Comparison of ENCODE assay signal across 3 cellular contexts in genomic region chr10:6119423-6119822, GRCh38.
TF ChIP-seq lines count a peak whose summit lies in the region.

No MANE protein-coding gene starts in this region.

TF ChIP-seq in Ishikawa, 13 proteins besides CTCF, POLR2A, EP300 and RAD21:
- TF ChIP-seq USF1 (IDR thresholded peaks at IDR 0.05) (no peak), CREB1 (IDR thresholded peaks at IDR 0.05; ENCODE audit: low read depth) (no peak), TCF12 (IDR thresholded peaks at IDR 0.05; ENCODE audit: low read depth) (no peak), TAF1 (IDR thresholded peaks at IDR 0.05; ENCODE audit: low read depth) (no peak), YY1 (IDR thresholded peaks at IDR 0.05; ENCODE audit: low read depth) (0 out of 2 replicates have a peak, but pooled peaks have one; percentile 23), CEBPB (IDR thresholded peaks at IDR 0.05) (no peak), FOXM1 (IDR thresholded peaks at IDR 0.05; ENCODE audit: borderline replicate concordance, low read depth) (no peak), NFIC (IDR thresholded peaks at IDR 0.05) (peak; percentile 81), ZBTB7A (IDR thresholded peaks at IDR 0.05; ENCODE audit: low read depth) (no peak), TEAD4 (IDR thresholded peaks at IDR 0.05) (peak; percentile 91), EGR1 (IDR thresholded peaks at IDR 0.05) (no peak), REST (IDR thresholded peaks at IDR 0.05; ENCODE audit: low read depth) (no peak), MAX (IDR thresholded peaks at IDR 0.05) (no peak; the same call in 1 of the 2 replicates)

TF ChIP-seq in K562, 482 proteins besides CTCF, POLR2A, EP300 and RAD21:
- TF ChIP-seq ZNF408 (CRISPR knock-in tag; IDR thresholded peaks at IDR 0.05; ENCODE audit: low read depth) (no peak), ZBTB26 (CRISPR knock-in tag; IDR thresholded peaks at IDR 0.05) (no peak)

TF ChIP-seq in GM23338, 12 proteins besides CTCF, POLR2A, EP300 and RAD21:
- no peak for TF ChIP-seq ZNF462 (CRISPR knock-in tag; IDR thresholded peaks at IDR 0.05)
- TF ChIP-seq POLR2AphosphoS5 (IDR thresholded peaks at IDR 0.05; ENCODE audit: low read depth): no peak
- no peak for TF ChIP-seq EZH2 (IDR thresholded peaks at IDR 0.05; ENCODE audit: low read depth, unreplicated experiment)
- TF ChIP-seq NANOG (IDR thresholded peaks at IDR 0.05; ENCODE audit: borderline replicate concordance): no peak
- no peak for TF ChIP-seq JUNB (IDR thresholded peaks at IDR 0.05; ENCODE audit: unreplicated experiment)
- TF ChIP-seq ZNF114 (CRISPR knock-in tag; IDR thresholded peaks at IDR 0.05): no peak
- no peak for TF ChIP-seq STAT1 (IDR thresholded peaks at IDR 0.05; ENCODE audit: unreplicated experiment)
- no peak for TF ChIP-seq EZH2phosphoT487 (IDR thresholded peaks at IDR 0.05; ENCODE audit: unreplicated experiment)
- no peak for TF ChIP-seq ETS1 (IDR thresholded peaks at IDR 0.05)
- TF ChIP-seq ZNF331 (CRISPR knock-in tag; IDR thresholded peaks at IDR 0.05; ENCODE audit: low read depth): no peak
- no peak for TF ChIP-seq CREB1 (CRISPR knock-in tag; IDR thresholded peaks at IDR 0.05; ENCODE audit: low read depth)
- TF ChIP-seq REST (IDR thresholded peaks at IDR 0.05; ENCODE audit: unreplicated experiment): no peak
